Comparison of ENCODE assay signal across 9 cellular contexts in the genomic region with DNA sequence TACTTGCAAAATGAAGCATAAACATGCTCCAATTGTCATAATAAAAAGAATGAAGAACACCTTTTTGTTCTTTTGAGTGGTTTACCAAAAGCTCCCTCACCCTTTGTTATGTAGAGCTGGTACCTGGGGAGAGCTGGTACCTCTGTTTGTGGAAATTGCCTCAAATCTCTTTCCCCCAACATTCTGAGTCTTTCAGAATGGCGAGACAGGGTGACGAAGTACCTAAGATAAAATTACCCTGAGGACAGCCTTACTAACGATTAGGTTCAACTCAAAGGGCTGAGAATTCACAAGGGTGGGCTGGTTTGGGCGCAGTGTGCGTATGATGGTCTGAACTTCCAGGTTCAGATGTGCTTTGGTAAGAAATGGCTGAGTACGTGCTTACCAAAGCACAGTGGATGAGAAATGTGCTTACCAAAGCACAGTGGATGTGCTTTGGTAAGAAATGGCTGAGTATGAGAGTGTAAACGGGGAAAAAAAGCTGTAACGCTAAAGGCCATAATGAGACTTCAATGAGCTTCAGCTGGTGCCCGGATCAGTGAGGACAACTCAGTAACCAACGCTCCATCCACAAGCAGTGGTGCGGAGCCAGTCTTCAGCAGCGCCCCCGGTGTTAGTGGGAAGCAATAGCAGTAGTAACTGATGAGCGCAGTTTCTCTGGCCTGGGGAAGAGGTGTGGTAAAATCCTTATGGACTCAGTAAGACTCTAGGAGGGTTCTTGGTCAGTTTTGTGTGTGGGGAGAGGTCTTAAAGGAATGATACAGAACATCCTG.
DNase-seq lines count a peak whose midpoint lies in the region; ATAC-seq and TF ChIP-seq lines count a peak whose summit lies in the region.
"Had no signal": no experiment of that assay in that cellular context is flagged by ENCODE, and none has a peak within 500 bp of the region (broad histone marks: within the 10 kb centered on the region; RNA-seq: fewer than 3 reads in every experiment).

No MANE protein-coding gene starts in this region.

- H3K36me3 Mint-ChIP-seq in endodermal cell (ENCODE audit: low read depth), result no peaks in the 10 kb centered on the region

- no peak for TF ChIP-seq EP300 in transverse colon (IDR thresholded peaks at IDR 0.05; ENCODE audit: low read depth)

- no peaks in the 10 kb centered on the region for H3K9me3 Mint-ChIP-seq in endodermal cell

- H3K9ac ChIP-seq in endodermal cell (ENCODE audit: extremely low read depth, low read length, poor library complexity, severe bottlenecking), result no peak overlapping the region

- H3K4me1 Mint-ChIP-seq in endodermal cell, result peaks cover 20% of the 10 kb centered on the region

- H3K27me3 ChIP-seq in endodermal cell (ENCODE audit: control insufficient read depth, insufficient read depth, low read length, poor library complexity, severe bottlenecking), result no peaks in the 10 kb centered on the region
- H3K27me3 ChIP-seq in transverse colon, result no peaks in the 10 kb centered on the region
- H3K27me3 ChIP-seq: adrenal gland had no signal

- H3K4me3 Mint-ChIP-seq in endodermal cell, result peak overlapping the region; percentile 10

- H3K4me1 ChIP-seq in endodermal cell (ENCODE audit: control insufficient read depth, insufficient read depth, low read length), result peaks cover 10% of the 10 kb centered on the region
- H3K4me1 ChIP-seq in transverse colon, result no peaks in the 10 kb centered on the region
- H3K4me1 ChIP-seq: adrenal gland had no signal

- peak overlapping the region; percentile 19 for H3K27ac Mint-ChIP-seq in endodermal cell

- intact Hi-C loops in transverse colon (cut with DNase I; ENCODE audit: low total_unique reads), result no loop called here

- H3K27ac ChIP-seq in endodermal cell (ENCODE audit: low read depth, low read length), result no peak overlapping the region
- H3K27ac ChIP-seq in transverse colon, result no peak overlapping the region
- H3K27ac ChIP-seq: adrenal gland had no signal

- no peaks in the 10 kb centered on the region for H3K36me3 ChIP-seq in endodermal cell (ENCODE audit: control insufficient read depth, insufficient read depth, low read length)
- no peaks in the 10 kb centered on the region for H3K36me3 ChIP-seq in transverse colon
- H3K36me3 ChIP-seq: adrenal gland had no signal

- peak; percentile 24 for DNase-seq in stimulated activated CD4-positive, alpha-beta T cell treated with anti-CD3 and anti-CD28 coated beads, Interleukin-15, amount 100 ng/mL, for 24 hours
- DNase-seq in stimulated activated CD4-positive, alpha-beta T cell treated with anti-CD3 and anti-CD28 coated beads, Interleukin-12 subunit alpha, Interleukin-12 subunit beta, amount 100 ng/mL, for 4 hours, result no peak
- DNase-seq in HuH-7 (ENCODE audit: low spot score) (peak; percentile 16), endodermal cell (peak; percentile 95), epidermal melanocyte (ENCODE audit: insufficient read length, low spot score) (no peak), transverse colon (no peak)
- no peak for DNase-seq in activated CD4-positive, CD25-positive, alpha-beta regulatory T cell (lab: John Stamatoyannopoulos, UW)

- H3K27me3 Mint-ChIP-seq in endodermal cell (ENCODE audit: insufficient read depth), result peaks cover 33% of the 10 kb centered on the region

- H3K9me3 ChIP-seq in endodermal cell (ENCODE audit: control insufficient read depth, low read length) (no peaks in the 10 kb centered on the region), transverse colon (no peaks in the 10 kb centered on the region)
- H3K9me3 ChIP-seq: adrenal gland had no signal

- in situ Hi-C loops in transverse colon (cut with MboI; ENCODE audit: low pct_ligation_motif_present in 1 of 4, low pct_unique_long_range_greater_than_20kb in 1 of 4, low sequenced_read_pairs in 3 of 4), result no loop called here

- H3K4me3 ChIP-seq in endodermal cell (ENCODE audit: low read length) (no peak overlapping the region), transverse colon (no peak overlapping the region)
- H3K4me3 ChIP-seq: adrenal gland had no signal

- 27 to 38% methylated on average over 8 to 14 of the region's 14 CpGs for WGBS in endodermal cell (ENCODE audit: insufficient coverage in 1 of 2, insufficient read length in 1 of 2), 2 experiments
- WGBS in transverse colon (ENCODE audit: low coverage in 1 of 2), 2 donors, result 80 to 85% methylated on average over 8 to 14 of the region's 14 CpGs

- TF ChIP-seq POLR2A in transverse colon (IDR thresholded peaks at IDR 0.05), result no peak

- ATAC-seq in GM19397 (IDR thresholded peaks at IDR 0.05; ENCODE audit: unreplicated experiment), result no peak

- TF ChIP-seq CTCF in endodermal cell (conservative IDR thresholded peaks at IDR 0.05), result peak; percentile 92
- no peak for TF ChIP-seq CTCF in transverse colon (IDR thresholded peaks at IDR 0.05)

Comparison
In these comparisons a context has a peak if more than half of its experiments do, and no peak if none do; other contexts are left out.
1. DNase-seq: peak in stimulated activated CD4-positive, alpha-beta T cell treated with anti-CD3 and anti-CD28 coated beads, Interleukin-15, amount 100 ng/mL, for 24 hours (single experiment), HuH-7 (single experiment) and endodermal cell (single experiment); none in stimulated activated CD4-positive, alpha-beta T cell treated with anti-CD3 and anti-CD28 coated beads, Interleukin-12 subunit alpha, Interleukin-12 subunit beta, amount 100 ng/mL, for 4 hours (single experiment), epidermal melanocyte (single experiment), transverse colon (single experiment) and activated CD4-positive, CD25-positive, alpha-beta regulatory T cell (0 of 4).